Comparison of ENCODE assay signal across 8 cellular contexts in the genomic region with DNA sequence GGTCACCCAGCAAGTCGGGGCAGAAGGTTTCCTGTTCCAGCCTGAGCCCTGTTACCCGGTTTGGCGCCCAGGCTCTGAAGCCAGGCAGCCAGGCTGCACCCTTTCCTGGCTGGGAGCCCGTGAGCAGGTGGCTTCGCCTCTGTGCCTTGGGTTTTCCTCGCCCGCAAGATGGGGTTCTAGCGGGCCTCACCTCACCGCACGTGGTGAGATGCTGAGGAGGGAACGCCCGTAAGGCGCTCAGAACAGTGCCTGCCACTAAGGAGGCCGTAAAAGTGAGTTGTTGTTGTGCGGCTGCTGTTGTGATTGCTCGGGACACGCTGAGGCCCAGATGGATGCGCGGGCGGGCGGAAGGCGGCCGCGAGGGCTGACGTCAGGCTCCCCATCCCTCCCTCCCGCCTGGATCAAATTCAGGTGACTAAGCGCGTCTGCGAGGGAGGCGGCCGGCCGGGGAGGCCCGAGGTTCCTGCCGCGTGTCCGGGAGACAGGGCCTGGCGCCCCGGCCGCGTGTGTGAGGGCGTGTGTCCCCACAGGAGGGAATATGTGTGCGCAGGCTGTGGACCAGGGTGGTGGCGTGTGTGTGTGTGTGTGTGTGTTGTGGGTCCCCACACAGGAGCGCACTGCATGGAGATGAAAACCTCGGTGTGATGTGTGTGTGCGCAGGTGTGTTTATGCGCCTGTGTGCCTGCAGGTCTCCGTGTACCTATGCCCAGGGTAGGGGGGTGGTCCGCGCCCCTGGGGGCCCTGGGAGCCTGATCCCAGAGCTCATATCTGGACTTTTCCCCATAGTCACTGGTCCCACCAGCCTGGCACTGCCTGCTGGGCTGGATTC. TPM values are rescaled to one million over a fixed set of nuclear protein-coding genes. Genes with fewer than 3 reads are reported as not detected.
DNase-seq lines count a peak whose midpoint lies in the region; ATAC-seq and TF ChIP-seq lines count a peak whose summit lies in the region.

No MANE protein-coding gene starts in this region.

- intact Hi-C loops in body of pancreas (cut with DNase I) = no loop called here
- intact Hi-C loops in tibial artery (cut with DNase I; ENCODE audit: low total_unique reads) = no loop called here

- H3K27me3 ChIP-seq in MG63 = no peaks in the 10 kb centered on the region
- no peaks in the 10 kb centered on the region for H3K27me3 ChIP-seq in body of pancreas
- no peaks in the 10 kb centered on the region for H3K27me3 ChIP-seq in kidney epithelial cell (ENCODE audit: control insufficient read depth, insufficient read depth, low read length)
- H3K27me3 ChIP-seq in tibial artery = no peaks in the 10 kb centered on the region

- no peak overlapping the region for H3K4me3 ChIP-seq in MG63
- no peak overlapping the region for H3K4me3 ChIP-seq in body of pancreas
- no peak overlapping the region for H3K4me3 ChIP-seq in kidney epithelial cell (ENCODE audit: low read depth, low read length)
- no peak overlapping the region for H3K4me3 ChIP-seq in tibial artery

- no peak for TF ChIP-seq CTCF in body of pancreas (IDR thresholded peaks at IDR 0.05)
- no peak for TF ChIP-seq CTCF in kidney epithelial cell (IDR thresholded peaks at IDR 0.05; ENCODE audit: insufficient read depth, low read length, poor library complexity, severe bottlenecking)
- no peak for TF ChIP-seq CTCF in tibial artery (IDR thresholded peaks at IDR 0.05)

- peak in 1 of 3 donors; percentile 11 for TF ChIP-seq POLR2A in body of pancreas (IDR thresholded peaks at IDR 0.05)

- 69 to 88% methylated on average over 28 to 44 of the region's 50 CpGs for WGBS in body of pancreas, 2 donors

- H3K4me1 ChIP-seq in body of pancreas (peaks cover 43% of the 10 kb centered on the region), tibial artery (peaks cover 0 to 58% (median 45%) of the 10 kb centered on the region in 4 donors)

- peak; percentile 96 for DNase-seq in AG20443 (ENCODE audit: low spot score)
- peak; percentile 81 for DNase-seq in MG63
- peak; percentile 43 to 67 (median 62) for DNase-seq in body of pancreas
- peak; percentile 71 for DNase-seq in kidney epithelial cell (ENCODE audit: low read depth)
- peak; percentile 75 to 90 for DNase-seq in tibial artery
- DNase-seq in central memory CD4-positive, alpha-beta T cell = no peak
- DNase-seq in globus pallidus (ENCODE audit: low spot score) = no peak

- H3K36me3 ChIP-seq in MG63 (peaks cover 5% of the 10 kb centered on the region; the same call in 1 of the 2 replicates), body of pancreas (replicated peaks in 1 of 2; ENCODE audit: insufficient read depth in 1 of 2, low read depth in 2 of 2) (no peaks in the 10 kb centered on the region), kidney epithelial cell (ENCODE audit: control insufficient read depth, insufficient read depth, low read length) (no peaks in the 10 kb centered on the region), tibial artery (peaks cover 0 to 20% (median 15%) of the 10 kb centered on the region in 3 donors)

- H3K27ac ChIP-seq in body of pancreas (peak overlapping the region in 2 of 4 donors; percentile 50 to 51), tibial artery (peak overlapping the region; percentile 75 to 78)

- H3K9me3 ChIP-seq in MG63 (no peaks in the 10 kb centered on the region), body of pancreas (no peaks in the 10 kb centered on the region), tibial artery (no peaks in the 10 kb centered on the region)

- no peak for ATAC-seq in body of pancreas
- ATAC-seq in GM21825 (IDR thresholded peaks at IDR 0.05; ENCODE audit: unreplicated experiment) = no peak

RNA-seq across cellular contexts. Expression of gene CAMKK1, which starts 4.3 kb away (rescaled TPM):
- 3.1 and 3.9 TPM in 2 replicates for total RNA-seq in MG63 (2014; rRNA removed; shearing (Covaris generic); ENCODE audit: low replicate concordance)
- total RNA-seq in body of pancreas = 1 to 10 TPM; 9.2 to 9.3 TPM
- 7.8 and 10.5 TPM in 2 replicates for total RNA-seq in kidney epithelial cell

RNA-seq across cellular contexts. Expression of gene P2RX1, which starts 27.7 kb away (rescaled TPM):
- not detected in 2 replicates for total RNA-seq in MG63 (2014; rRNA removed; shearing (Covaris generic); ENCODE audit: low replicate concordance)
- total RNA-seq in body of pancreas = 10 to 100 TPM; 39.2 to 45.4 TPM
- total RNA-seq in kidney epithelial cell = not detected in 2 replicates

RNA-seq across cellular contexts. Expression of gene NCBP3, which starts 42.5 kb away (rescaled TPM):
- 6.6 and 10.2 TPM in 2 replicates for total RNA-seq in MG63 (2014; rRNA removed; shearing (Covaris generic); ENCODE audit: low replicate concordance)
- 10 to 100 TPM; 23.4 to 34.2 TPM for total RNA-seq in body of pancreas
- total RNA-seq in kidney epithelial cell = 26.1 and 29.1 TPM in 2 replicates

Comparison
In these comparisons a context has a peak if more than half of its experiments do, and no peak if none do; other contexts are left out.
1. DNase-seq: peak in AG20443 (single experiment), MG63 (single experiment), body of pancreas (4 of 4), kidney epithelial cell (single experiment) and tibial artery (2 of 2); none in central memory CD4-positive, alpha-beta T cell (single experiment) and globus pallidus (single experiment).
2. RNA of gene P2RX1, which starts 27.7 kb away (total RNA-seq): 39.2 to 45.4 TPM in body of pancreas; not detected in MG63 and not detected in kidney epithelial cell; every median in the first group is over 10 times any median in the second.